Comparison of ENCODE assay signal across 17 cellular contexts in the genomic region with DNA sequence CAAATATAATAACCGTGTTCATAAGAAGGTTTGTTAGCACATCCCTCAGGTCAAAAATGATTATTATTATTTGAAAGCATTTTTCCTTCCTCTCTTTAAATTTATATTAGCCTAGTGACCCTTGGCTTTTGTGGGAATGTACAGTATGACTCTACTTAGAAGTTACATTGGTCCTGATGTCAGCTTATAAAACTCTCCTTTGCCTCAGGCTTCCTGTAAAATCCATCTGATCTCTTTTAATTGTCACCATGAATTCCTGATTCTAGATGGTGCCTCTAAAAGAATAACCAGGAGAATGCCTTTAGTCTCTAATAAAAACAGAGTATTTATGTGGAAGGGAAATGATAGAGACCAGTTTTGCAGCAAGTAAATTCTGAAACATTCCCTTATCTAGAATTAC.
DNase-seq lines count a peak whose midpoint lies in the region; ATAC-seq, FAIRE-seq and TF ChIP-seq lines count a peak whose summit lies in the region.
"Had no signal": no experiment of that assay in that cellular context is flagged by ENCODE, and none has a peak within 500 bp of the region (broad histone marks: within the 10 kb centered on the region; RNA-seq: fewer than 3 reads in every experiment).

No MANE protein-coding gene starts in this region.

- H3K9me2 ChIP-seq in SK-N-SH, result no peaks in the 10 kb centered on the region

- H4K20me1 ChIP-seq in SK-N-SH (ENCODE audit: insufficient read depth) (no peaks in the 10 kb centered on the region), smooth muscle cell (ENCODE audit: low read depth) (no peaks in the 10 kb centered on the region)
- H4K20me1 ChIP-seq: BLaER1 had no signal

- no peak for DNase-seq in SK-N-SH
- peak; percentile 40 for DNase-seq in HFFc6
- DNase-seq in RWPE2 (ENCODE audit: low spot score), result no peak
- DNase-seq in smooth muscle cell (lab: John Stamatoyannopoulos, UW; ENCODE audit: unreplicated experiment), result no peak
- DNase-seq in D721Med (ENCODE audit: insufficient read length, low spot score), result no peak
- no peak for DNase-seq in upper lobe of left lung
- DNase-seq in activated CD8-positive, alpha-beta memory T cell treated with anti-CD3 and anti-CD28 coated beads, Interleukin-2, amount 50 U/mL, for 48 hours, result no peak
- DNase-seq: Caco-2; CD8-positive, alpha-beta memory T cell; GDM1 had no signal

- no peaks in the 10 kb centered on the region for H3K79me2 ChIP-seq in SK-N-SH (ENCODE audit: insufficient read depth)
- H3K79me2 ChIP-seq in smooth muscle cell (ENCODE audit: low read depth), result no peaks in the 10 kb centered on the region

- H3K9me3 ChIP-seq in SK-N-SH (no peaks in the 10 kb centered on the region), RWPE2 (ENCODE audit: severe bottlenecking) (no peaks in the 10 kb centered on the region), smooth muscle cell (replicated peaks; ENCODE audit: low read depth) (no peaks in the 10 kb centered on the region), upper lobe of left lung (peaks cover 0 to 13% (median 5%) of the 10 kb centered on the region in 4 donors)
- H3K9me3 ChIP-seq: HAP-1 had no signal

- peaks cover 43% of the 10 kb centered on the region; the same call in 1 of the 2 replicates for H3K4me1 Mint-ChIP-seq in HFFc6 (ENCODE audit: low read depth)
- H3K4me1 Mint-ChIP-seq: CD8-positive, alpha-beta memory T cell had no signal

- no peak for TF ChIP-seq RAD21 in SK-N-SH (IDR thresholded peaks at IDR 0.05; ENCODE audit: low read length)

- no peak for TF ChIP-seq POLR2A in upper lobe of left lung (IDR thresholded peaks at IDR 0.05)

- WGBS in SK-N-SH (ENCODE audit: low lambda C conversion rate), result 64% methylated on average over 1 of the region's 1 CpG
- WGBS in smooth muscle cell (ENCODE audit: low lambda C conversion rate), result 94% methylated on average over 1 of the region's 1 CpG
- 65 to 79% methylated on average over 1 of the region's 1 CpG for WGBS in upper lobe of left lung, 2 donors

- CTCF ChIA-PET in SK-N-SH (lab: Yijun Ruan, JAX), result no interaction called here

- H3K4me3 ChIP-seq in SK-N-SH (ENCODE audit: low read depth in 2 of 2, low read length in 1 of 2) (no peak overlapping the region), RWPE2 (ENCODE audit: severe bottlenecking) (no peak overlapping the region), smooth muscle cell (no peak overlapping the region), upper lobe of left lung (no peak overlapping the region)
- H3K4me3 ChIP-seq: BLaER1, HAP-1 had no signal

- H3K4me1 ChIP-seq in SK-N-SH (ENCODE audit: control insufficient read depth in 1 of 2, insufficient read depth in 2 of 2, low read depth in 1 of 2, low read length in 1 of 2) (peaks cover 0 to 33% of the 10 kb centered on the region in 2 experiments; a peak in 3 of 4 replicates), RWPE2 (ENCODE audit: insufficient read depth, poor library complexity, severe bottlenecking) (peaks cover 53% of the 10 kb centered on the region), smooth muscle cell (ENCODE audit: low read depth) (no peaks in the 10 kb centered on the region), upper lobe of left lung (no peaks in the 10 kb centered on the region)
- H3K4me1 ChIP-seq: BLaER1, Caco-2, HAP-1 had no signal

- peaks cover 56% of the 10 kb centered on the region for H3F3A ChIP-seq in SK-N-SH (replicated peaks; ENCODE audit: insufficient read depth)
- H3F3A ChIP-seq in smooth muscle cell (ENCODE audit: low read depth), result peaks cover 7% of the 10 kb centered on the region

- TF ChIP-seq CTCF in SK-N-SH (IDR thresholded peaks at IDR 0.05) (no peak), HFFc6 (IDR thresholded peaks at IDR 0.05) (no peak), RWPE2 (IDR thresholded peaks at IDR 0.05; ENCODE audit: poor library complexity, severe bottlenecking) (no peak), smooth muscle cell (IDR thresholded peaks at IDR 0.05; ENCODE audit: borderline replicate concordance, insufficient read depth, poor library complexity, severe bottlenecking) (no peak), D721Med (IDR thresholded peaks at IDR 0.05; ENCODE audit: insufficient read depth, missing control alignments) (no peak), upper lobe of left lung (IDR thresholded peaks at IDR 0.05) (no peak)

- H3K4me3 Mint-ChIP-seq in HFFc6, result no peak overlapping the region; the same call in 1 of the 2 replicates
- H3K4me3 Mint-ChIP-seq: CD8-positive, alpha-beta memory T cell had no signal

- no peak overlapping the region; the same call in 1 of the 2 replicates for H3K27ac Mint-ChIP-seq in HFFc6
- H3K27ac Mint-ChIP-seq: CD8-positive, alpha-beta memory T cell had no signal

- H3K27ac ChIP-seq in SK-N-SH (ENCODE audit: low read depth in 2 of 2, low read length in 1 of 2) (peak overlapping the region in 1 of 2 experiments; percentile 88; a peak in 2 of 4 replicates), RWPE2 (ENCODE audit: poor library complexity, severe bottlenecking) (peak overlapping the region; percentile 97), smooth muscle cell (ENCODE audit: low read depth) (peak overlapping the region; percentile 73), upper lobe of left lung (no peak overlapping the region)
- H3K27ac ChIP-seq: 22Rv1, BLaER1, HL-60 had no signal

- ATAC-seq in SK-N-SH treated with all-trans-retinoic acid at 6 μM for 48 hours (no peak), RWPE2 (ENCODE audit: low read depth) (no peak), upper lobe of left lung (ENCODE audit: low FRiP score in 2 of 2) (no peak)

- H3K27me3 ChIP-seq in SK-N-SH (ENCODE audit: insufficient read depth), result no peaks in the 10 kb centered on the region
- H3K27me3 ChIP-seq in RWPE2 (ENCODE audit: insufficient read depth, poor library complexity, severe bottlenecking), result no peaks in the 10 kb centered on the region
- H3K27me3 ChIP-seq in smooth muscle cell (ENCODE audit: low read depth), result no peaks in the 10 kb centered on the region
- H3K27me3 ChIP-seq in upper lobe of left lung, result no peaks in the 10 kb centered on the region
- H3K27me3 ChIP-seq: BLaER1 had no signal

- H2AFZ ChIP-seq in SK-N-SH (ENCODE audit: low read depth), result 0 out of 2 replicates have a peak overlapping the region, but pooled peaks have one; percentile 7
- no peak overlapping the region for H2AFZ ChIP-seq in smooth muscle cell (ENCODE audit: low read depth)

- no peaks in the 10 kb centered on the region; the same call in 1 of the 2 replicates for H3K27me3 Mint-ChIP-seq in HFFc6 (ENCODE audit: insufficient read depth)
- H3K27me3 Mint-ChIP-seq: CD8-positive, alpha-beta memory T cell had no signal

- POLR2A ChIA-PET in SK-N-SH (lab: Yijun Ruan, JAX), result no interaction called here

- no peak overlapping the region for H3K4me2 ChIP-seq in SK-N-SH
- H3K4me2 ChIP-seq in smooth muscle cell, result no peak overlapping the region
- H3K4me2 ChIP-seq: BLaER1 had no signal

- peaks cover 38% of the 10 kb centered on the region for H3K9me3 Mint-ChIP-seq in HFFc6

- H3K36me3 ChIP-seq in SK-N-SH (replicated peaks in 1 of 2; ENCODE audit: control insufficient read depth in 1 of 2, insufficient read depth in 2 of 2, low read length in 1 of 2) (no peaks in the 10 kb centered on the region), RWPE2 (ENCODE audit: low read depth) (no peaks in the 10 kb centered on the region), smooth muscle cell (ENCODE audit: low read depth) (no peaks in the 10 kb centered on the region), upper lobe of left lung (no peaks in the 10 kb centered on the region)
- H3K36me3 ChIP-seq: BLaER1, HAP-1 had no signal

- H3K36me3 Mint-ChIP-seq in HFFc6 (ENCODE audit: low read depth), result peaks cover 5% of the 10 kb centered on the region; the same call in 1 of the 2 replicates
- H3K36me3 Mint-ChIP-seq: CD8-positive, alpha-beta memory T cell had no signal

- H3K9ac ChIP-seq in SK-N-SH, result no peak overlapping the region; the same call in 1 of the 2 replicates
- no peak overlapping the region for H3K9ac ChIP-seq in smooth muscle cell (ENCODE audit: low read depth)
- H3K9ac ChIP-seq: BLaER1 had no signal

- TF ChIP-seq EP300 in SK-N-SH (IDR thresholded peaks at IDR 0.05; ENCODE audit: borderline replicate concordance in 1 of 2, low read depth in 1 of 2, low read length in 1 of 2) (no peak), upper lobe of left lung (IDR thresholded peaks at IDR 0.05) (no peak)

- FAIRE-seq in D721Med (lab: Jason Lieb, UNC), result no peak
- FAIRE-seq: GM12892, H1 had no signal

TF ChIP-seq in SK-N-SH, 30 proteins besides CTCF, POLR2A, EP300 and RAD21:
- TF ChIP-seq EZH2phosphoT487 (IDR thresholded peaks at IDR 0.05; ENCODE audit: borderline replicate concordance, low read depth), result no peak
- TF ChIP-seq YY1 (IDR thresholded peaks at IDR 0.05; ENCODE audit: low read depth), result no peak
- TF ChIP-seq CHD2 (IDR thresholded peaks at IDR 0.05; ENCODE audit: low read length, partially characterized antibody), result no peak
- no peak for TF ChIP-seq SIN3A (IDR thresholded peaks at IDR 0.05; ENCODE audit: borderline replicate concordance, low read depth, low read length)
- no peak for TF ChIP-seq FOXJ3 (CRISPR knock-in tag; IDR thresholded peaks at IDR 0.05)
- no peak for TF ChIP-seq SMC3 (IDR thresholded peaks at IDR 0.05; ENCODE audit: low read depth, low read length)
- no peak for TF ChIP-seq RXRA (IDR thresholded peaks at IDR 0.05; ENCODE audit: borderline replicate concordance, low read depth)
- TF ChIP-seq POLR2AphosphoS5 (IDR thresholded peaks at IDR 0.05; ENCODE audit: low read depth, low read length), result no peak
- no peak for TF ChIP-seq MEF2A (IDR thresholded peaks at IDR 0.05; ENCODE audit: borderline replicate concordance, low read depth)
TF ChIP-seq in SK-N-SH: peak in this region for 0.

TF ChIP-seq in SK-N-SH treated with all-trans-retinoic acid at 6 μM for 48 hours, 23 proteins besides CTCF, POLR2A, EP300 and RAD21 (continues in another document):
- no peak for TF ChIP-seq TCF4 (CRISPR knock-in tag; IDR thresholded peaks at IDR 0.05; ENCODE audit: borderline replicate concordance)
- no peak for TF ChIP-seq ZFP30 (CRISPR knock-in tag; IDR thresholded peaks at IDR 0.05)
- TF ChIP-seq GLIS3 (CRISPR knock-in tag; IDR thresholded peaks at IDR 0.05), result no peak
- no peak for TF ChIP-seq ZNF8 (CRISPR knock-in tag; IDR thresholded peaks at IDR 0.05)
- TF ChIP-seq PPARA (CRISPR knock-in tag; IDR thresholded peaks at IDR 0.05; ENCODE audit: borderline replicate concordance), result no peak
- TF ChIP-seq TOX (CRISPR knock-in tag; IDR thresholded peaks at IDR 0.05; ENCODE audit: borderline replicate concordance), result no peak
- TF ChIP-seq, protein P1, sequence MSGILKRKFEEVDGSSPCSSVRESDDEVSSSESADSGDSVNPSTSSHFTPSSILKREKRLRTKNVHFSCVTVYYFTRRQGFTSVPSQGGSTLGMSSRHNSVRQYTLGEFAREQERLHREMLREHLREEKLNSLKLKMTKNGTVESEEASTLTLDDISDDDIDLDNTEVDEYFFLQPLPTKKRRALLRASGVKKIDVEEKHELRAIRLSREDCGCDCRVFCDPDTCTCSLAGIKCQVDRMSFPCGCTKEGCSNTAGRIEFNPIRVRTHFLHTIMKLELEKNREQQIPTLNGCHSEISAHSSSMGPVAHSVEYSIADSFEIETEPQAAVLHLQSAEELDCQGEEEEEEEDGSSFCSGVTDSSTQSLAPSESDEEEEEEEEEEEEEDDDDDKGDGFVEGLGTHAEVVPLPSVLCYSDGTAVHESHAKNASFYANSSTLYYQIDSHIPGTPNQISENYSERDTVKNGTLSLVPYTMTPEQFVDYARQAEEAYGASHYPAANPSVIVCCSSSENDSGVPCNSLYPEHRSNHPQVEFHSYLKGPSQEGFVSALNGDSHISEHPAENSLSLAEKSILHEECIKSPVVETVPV (CRISPR knock-in tag; IDR thresholded peaks at IDR 0.05), result no peak

Comparison
In these comparisons a context has a peak if more than half of its experiments do, and no peak if none do; other contexts are left out.
1. H3K27ac ChIP-seq: peak in RWPE2 (single experiment) and smooth muscle cell (single experiment); none in upper lobe of left lung (0 of 4).